21 cellular contexts compared by ENCODE assay signal in the genomic region with DNA sequence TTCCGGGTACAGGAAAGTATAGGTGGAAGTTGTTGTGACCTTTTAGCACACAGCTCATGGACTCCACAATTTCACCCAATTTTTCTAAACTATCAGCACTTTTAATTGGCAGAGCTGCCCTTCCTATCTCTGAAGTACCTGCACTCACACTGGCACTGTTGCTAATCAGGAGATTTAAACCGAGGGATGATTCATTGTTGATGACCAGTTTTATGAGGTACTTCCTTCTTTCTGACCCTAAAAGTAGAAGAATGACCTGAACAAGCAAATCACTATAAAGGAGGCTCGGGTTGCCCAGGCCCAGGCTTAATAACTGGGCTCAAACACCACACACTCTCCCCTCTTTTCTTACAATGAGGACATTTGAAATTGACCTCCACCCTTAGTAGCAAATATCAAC.
DNase-seq lines count a peak whose midpoint lies in the region; ATAC-seq and TF ChIP-seq lines count a peak whose summit lies in the region.
"Had no signal": no experiment of that assay in that cellular context is flagged by ENCODE, and none has a peak within 500 bp of the region (broad histone marks: within the 10 kb centered on the region; RNA-seq: fewer than 3 reads in every experiment).

No MANE protein-coding gene starts in this region.

- no peaks in the 10 kb centered on the region for H3K9me3 Mint-ChIP-seq in WTC11
- H3K9me3 Mint-ChIP-seq: activated naive CD4-positive, alpha-beta T cell treated with anti-CD3 and anti-CD28 coated beads for 36 hours had no signal

- H3K4me2 ChIP-seq in osteoblast (ENCODE audit: insufficient read depth, low read length) = no peak overlapping the region

- H3K9me3 ChIP-seq in mucosa of descending colon (no peaks in the 10 kb centered on the region), A673 (ENCODE audit: low read depth, low read length, poor library complexity, severe bottlenecking) (no peaks in the 10 kb centered on the region), osteoblast (ENCODE audit: low read depth, low read length) (no peaks in the 10 kb centered on the region)
- H3K9me3 ChIP-seq: left ventricle myocardium inferior, vagina had no signal

- peaks cover 5% of the 10 kb centered on the region for H3K36me3 Mint-ChIP-seq in WTC11
- H3K36me3 Mint-ChIP-seq: naive B cell had no signal

- intact Hi-C loops in mucosa of descending colon (cut with DNase I, micrococcal nuclease) = no loop called here
- intact Hi-C loops in A673 (cut with micrococcal nuclease; ENCODE audit: unreplicated experiment) = no loop called here

- no peak for TF ChIP-seq CTCF in WTC11 (IDR thresholded peaks at IDR 0.05)
- no peak for TF ChIP-seq CTCF in mucosa of descending colon (IDR thresholded peaks at IDR 0.05)
- TF ChIP-seq CTCF in A673 (conservative IDR thresholded peaks at IDR 0.05; ENCODE audit: low read depth, low read length) = no peak
- no peak for TF ChIP-seq CTCF in osteoblast (IDR thresholded peaks at IDR 0.05; ENCODE audit: extremely low read depth, low read depth, low read length)

- no peaks in the 10 kb centered on the region for H3K27me3 Mint-ChIP-seq in WTC11 (ENCODE audit: low read depth)
- H3K27me3 Mint-ChIP-seq: naive B cell had no signal

- no TSS peak for BruUV-seq in A673 (replicated peaks; lab: Mats Ljungman, UMichigan)

- H3K4me1 Mint-ChIP-seq in WTC11 = peaks cover 20% of the 10 kb centered on the region
- H3K4me1 Mint-ChIP-seq: naive B cell had no signal

- no peak overlapping the region for H2AFZ ChIP-seq in osteoblast (ENCODE audit: low read length)

- CTCF ChIA-PET in WTC11 (lab: Charles Lee) = no interaction called here
- CTCF ChIA-PET in A673 (lab: Charles Lee) = no interaction called here

- H3K4me1 ChIP-seq in mucosa of descending colon (ENCODE audit: low read depth) = no peaks in the 10 kb centered on the region
- no peaks in the 10 kb centered on the region for H3K4me1 ChIP-seq in A673 (ENCODE audit: insufficient read depth, low read length, poor library complexity, severe bottlenecking)
- H3K4me1 ChIP-seq in osteoblast (ENCODE audit: insufficient read depth, low read length) = no peaks in the 10 kb centered on the region
- H3K4me1 ChIP-seq: left ventricle myocardium inferior, vagina had no signal

- H3K4me3 ChIP-seq in mucosa of descending colon (no peak overlapping the region), A673 (ENCODE audit: low read depth, low read length, poor library complexity, severe bottlenecking) (no peak overlapping the region), osteoblast (ENCODE audit: insufficient read depth, low read length) (no peak overlapping the region)
- H3K4me3 ChIP-seq: left ventricle myocardium inferior, vagina had no signal

- no peak overlapping the region for H3K4me3 Mint-ChIP-seq in WTC11
- H3K4me3 Mint-ChIP-seq: activated naive CD4-positive, alpha-beta T cell treated with anti-CD3 and anti-CD28 coated beads for 36 hours; naive B cell had no signal

- no peaks in the 10 kb centered on the region for H3K27me3 ChIP-seq in A673 (replicated peaks; ENCODE audit: insufficient read depth, low read depth, low read length, poor library complexity)
- H3K27me3 ChIP-seq in osteoblast (ENCODE audit: insufficient read depth, low read length) = no peaks in the 10 kb centered on the region
- H3K27me3 ChIP-seq: vagina had no signal

- H4K20me1 ChIP-seq in osteoblast (ENCODE audit: insufficient read depth, low read length) = no peaks in the 10 kb centered on the region

- no peaks in the 10 kb centered on the region for H3K79me2 ChIP-seq in osteoblast (ENCODE audit: insufficient read depth, low read length)

- peak overlapping the region; percentile 70; the same call in 1 of the 2 replicates for H3K27ac Mint-ChIP-seq in WTC11
- H3K27ac Mint-ChIP-seq: activated naive CD4-positive, alpha-beta T cell treated with anti-CD3 and anti-CD28 coated beads for 36 hours; naive B cell had no signal

- H3K36me3 ChIP-seq in mucosa of descending colon (ENCODE audit: low read depth) (no peaks in the 10 kb centered on the region), A673 (ENCODE audit: insufficient read depth, low read length, poor library complexity, severe bottlenecking) (no peaks in the 10 kb centered on the region), osteoblast (ENCODE audit: insufficient read depth, low read length) (no peaks in the 10 kb centered on the region)
- H3K36me3 ChIP-seq: left ventricle myocardium inferior, vagina had no signal

- H3K27ac ChIP-seq in A673 (ENCODE audit: low read depth, low read length, poor library complexity, severe bottlenecking) = no peak overlapping the region
- no peak overlapping the region for H3K27ac ChIP-seq in osteoblast (ENCODE audit: low read depth, low read length)
- H3K27ac ChIP-seq: left ventricle myocardium inferior, vagina had no signal

- ATAC-seq in WTC11 (no peak), mucosa of descending colon (peak; percentile 70)

- DNase-seq in ELR (ENCODE audit: low read depth) (peak; percentile 30), MV-4-11 (lab: John Stamatoyannopoulos, UW) (peak; percentile 66), WTC11 (ENCODE audit: low spot score) (no peak), mucosa of descending colon (no peak), A673 (ENCODE audit: low spot score) (no peak), osteoblast (ENCODE audit: insufficient read length, low spot score, missing footprints) (no peak), NCI-H2081 treated with DMSO at 0.1 percent for 48 hours (lab: John Stamatoyannopoulos, UW) (no peak)
- no peak for DNase-seq in central memory CD4-positive, alpha-beta T cell
- DNase-seq: activated CD4-positive, alpha-beta T cell treated with anti-CD3 and anti-CD28 coated beads, Interleukin-2, amount 50 U/mL, for 4 hours; activated naive CD4-positive, alpha-beta T cell treated with anti-CD3 and anti-CD28 coated beads for 36 hours; activated T-cell treated with anti-CD3 and anti-CD28 coated beads for 4 hours; COR-L47; cortex of kidney; GDM1; KG1; left ventricle myocardium inferior; naive B cell; NCI-H1436; NK-92 treated with Interleukin-12 subunit alpha and Interleukin-12 subunit beta, amount 100 ng/mL, for 24 hours; stimulated activated CD4-positive, alpha-beta T cell treated with anti-CD3 and anti-CD28 coated beads, Interleukin-4, amount 100 ng/mL, for 1 hour had no signal

- POLR2A ChIA-PET in WTC11 (lab: Charles Lee) (no interaction called here), A673 (lab: Charles Lee; ENCODE audit: low non-redundant PET) (no interaction called here)

TF ChIP-seq in WTC11, 78 proteins besides CTCF, POLR2A, EP300 and RAD21:
- TF ChIP-seq OVOL2 (CRISPR knock-in tag; IDR thresholded peaks at IDR 0.05; ENCODE audit: borderline replicate concordance) (no peak), IRF2 (CRISPR knock-in tag; IDR thresholded peaks at IDR 0.05; ENCODE audit: borderline replicate concordance, low read depth) (no peak)

Comparison
In these comparisons a context has a peak if more than half of its experiments do, and no peak if none do; other contexts are left out.
1. DNase-seq: peak in ELR (single experiment) and MV-4-11 (single experiment); none in WTC11 (single experiment), mucosa of descending colon (0 of 3), central memory CD4-positive, alpha-beta T cell (single experiment), A673 (single experiment), osteoblast (single experiment) and NCI-H2081 treated with DMSO at 0.1 percent for 48 hours (single experiment).